21 cellular contexts compared by ENCODE assay signal in genomic region chr3:52487050-52487787, GRCh38. TPM values are rescaled to one million over a fixed set of nuclear protein-coding genes. Genes with fewer than 3 reads are reported as not detected.
A peak's percentile ranks its signal among the peaks of the same experiment; 100 is the strongest.
DNase-seq lines count a peak whose midpoint lies in the region; ATAC-seq and TF ChIP-seq lines count a peak whose summit lies in the region.
"Had no signal": no experiment of that assay in that cellular context is flagged by ENCODE, and none has a peak within 500 bp of the region (broad histone marks: within the 10 kb centered on the region; RNA-seq: fewer than 3 reads in every experiment).

No MANE protein-coding gene starts in this region.

- intact Hi-C loops in right cardiac atrium (cut with DNase I), result no loop called here
- intact Hi-C loops in left ventricle myocardium inferior (cut with micrococcal nuclease), result no loop called here
- intact Hi-C loops in testis (cut with DNase I; ENCODE audit: low total_unique reads), result loop anchor here (5.0 kb wide), 1 partner anchor 50 kb away; the partner anchor contains the start of gene UQCC5

- no peaks in the 10 kb centered on the region for H3K9me3 Mint-ChIP-seq in endothelial cell (ENCODE audit: unreplicated experiment)
- H3K9me3 Mint-ChIP-seq: CD8-positive, alpha-beta T cell had no signal

- H3K27me3 ChIP-seq in right cardiac atrium (ENCODE audit: control insufficient read depth, insufficient read depth), result no peaks in the 10 kb centered on the region
- H3K27me3 ChIP-seq in left ventricle myocardium inferior (ENCODE audit: low read depth), result no peaks in the 10 kb centered on the region
- no peaks in the 10 kb centered on the region for H3K27me3 ChIP-seq in testis
- H3K27me3 ChIP-seq: MG63, Peyer's patch, SJCRH30 had no signal

- H3K27ac Mint-ChIP-seq in endothelial cell (ENCODE audit: unreplicated experiment), result peak overlapping the region; percentile 52
- H3K27ac Mint-ChIP-seq: CD8-positive, alpha-beta T cell had no signal

- H3K4me3 Mint-ChIP-seq in endothelial cell (ENCODE audit: unreplicated experiment), result peak overlapping the region; percentile 37
- H3K4me3 Mint-ChIP-seq: CD8-positive, alpha-beta T cell had no signal

- WGBS in right cardiac atrium, result 86% methylated on average over 31 of the region's 31 CpGs
- 86% methylated on average over 9 to 31 of the region's 31 CpGs for WGBS in testis, 2 donors

- no peak for TF ChIP-seq CTCF in left ventricle myocardium inferior (IDR thresholded peaks at IDR 0.05; ENCODE audit: borderline replicate concordance)
- TF ChIP-seq CTCF in endothelial cell (IDR thresholded peaks at IDR 0.05; ENCODE audit: unreplicated experiment), result no peak
- no peak for TF ChIP-seq CTCF in testis (IDR thresholded peaks at IDR 0.05)

- peak in 2 of 3 donors; percentile 43 to 47 for DNase-seq in right cardiac atrium
- no peak for DNase-seq in left ventricle myocardium inferior
- DNase-seq in endothelial cell (ENCODE audit: low spot score), result no peak
- no peak for DNase-seq in testis
- DNase-seq: ACHN; CD8-positive, alpha-beta T cell; DMS153; MG63; NCI-H1048; NCI-H1417 treated with DMSO at 0.1 percent for 48 hours; NCI-H187; NCI-H446; NCI-H526; Peyer's patch; SJCRH30 had no signal

- H3K27ac ChIP-seq in right cardiac atrium (ENCODE audit: low read length) (no peak overlapping the region), left ventricle myocardium inferior (replicated peaks) (no peak overlapping the region), testis (peak overlapping the region; percentile 10 to 86)
- H3K27ac ChIP-seq: 22Rv1, Peyer's patch, SJCRH30 had no signal

- TF ChIP-seq POLR2A in testis (IDR thresholded peaks at IDR 0.05), result no peak

- ATAC-seq in right cardiac atrium (no peak), esophagus mucosa (no peak), HG03442 (IDR thresholded peaks at IDR 0.05; ENCODE audit: unreplicated experiment) (no peak)
- ATAC-seq: CD8-positive, alpha-beta T cell had no signal

- H3K36me3 ChIP-seq in left ventricle myocardium inferior (peaks cover 76% of the 10 kb centered on the region), testis (ENCODE audit: low read depth, missing control alignments) (no peaks in the 10 kb centered on the region)
- H3K36me3 ChIP-seq: MG63 had no signal

- H3K4me1 ChIP-seq in right cardiac atrium (ENCODE audit: control insufficient read depth, insufficient read depth, low read length) (peaks cover 16% of the 10 kb centered on the region), left ventricle myocardium inferior (peaks cover 73% of the 10 kb centered on the region), testis (peaks cover 78% of the 10 kb centered on the region)
- H3K4me1 ChIP-seq: SJCRH30 had no signal

- H3K27me3 Mint-ChIP-seq in endothelial cell (ENCODE audit: unreplicated experiment), result peaks cover 16% of the 10 kb centered on the region

- H3K36me3 Mint-ChIP-seq in endothelial cell (ENCODE audit: low read depth, unreplicated experiment), result peaks cover 48% of the 10 kb centered on the region

- H3K4me3 ChIP-seq in right cardiac atrium (ENCODE audit: low read length), result no peak overlapping the region
- H3K4me3 ChIP-seq in left ventricle myocardium inferior, result no peak overlapping the region
- H3K4me3 ChIP-seq in testis, result no peak overlapping the region
- H3K4me3 ChIP-seq: MG63, Peyer's patch, SJCRH30 had no signal

- peaks cover 43% of the 10 kb centered on the region for H3K4me1 Mint-ChIP-seq in endothelial cell (ENCODE audit: unreplicated experiment)

- no peaks in the 10 kb centered on the region for H3K9me3 ChIP-seq in right cardiac atrium (ENCODE audit: control insufficient read depth, low read length)
- H3K9me3 ChIP-seq in left ventricle myocardium inferior (replicated peaks), result no peaks in the 10 kb centered on the region
- H3K9me3 ChIP-seq in testis, result no peaks in the 10 kb centered on the region
- H3K9me3 ChIP-seq: MG63, Peyer's patch, SJCRH30 had no signal

RNA-seq across cellular contexts. Expression of gene STAB1, which starts 7.9 kb away (rescaled TPM):
- total RNA-seq in right cardiac atrium (100 to 1,000 TPM in 2 of 4 donors, 10 to 100 TPM in 2; 91.9 to 159 (median 101) TPM), left ventricle myocardium inferior (67.2 TPM), endothelial cell (ENCODE audit: unreplicated experiment) (866 TPM), testis (10 to 100 TPM; 58.6 to 71.9 TPM), esophagus mucosa (21.2 TPM)
- polyA plus RNA-seq in right cardiac atrium (69.5 TPM), testis (ENCODE audit: insufficient read depth, low read depth, low replicate concordance) (41.7 TPM)
- total RNA-seq: H4, OCI-LY7, SJCRH30 had no signal

RNA-seq across cellular contexts. Expression of gene NISCH, which starts 31.8 kb away (rescaled TPM):
- total RNA-seq in right cardiac atrium (10 to 100 TPM; 48.6 to 59.2 (median 53.0) TPM), left ventricle myocardium inferior (44.3 TPM), endothelial cell (ENCODE audit: unreplicated experiment) (261 TPM), testis (100 to 1,000 TPM; 315 to 327 TPM), esophagus mucosa (38.0 TPM)
- polyA plus RNA-seq in right cardiac atrium (31.2 TPM), testis (ENCODE audit: insufficient read depth, low read depth, low replicate concordance) (166 TPM)

RNA-seq across cellular contexts. Expression of gene TNNC1, which starts 33.4 kb away (rescaled TPM):
- total RNA-seq in right cardiac atrium (1,000 to 10,000 TPM; 2,349 to 3,477 (median 2,851) TPM), left ventricle myocardium inferior (8,962 TPM), endothelial cell (ENCODE audit: unreplicated experiment) (0.67 TPM), testis (10 to 100 TPM; 11.3 to 23.2 TPM), esophagus mucosa (0.88 TPM)
- polyA plus RNA-seq in right cardiac atrium (6,305 TPM), testis (ENCODE audit: insufficient read depth, low read depth, low replicate concordance) (91.7 TPM)
- total RNA-seq: Peyer's patch had no signal

RNA-seq across cellular contexts. Expression of gene SEMA3G, which starts 42.3 kb away (rescaled TPM):
- total RNA-seq in right cardiac atrium, result 10 to 100 TPM in 1 of 4 donors, 1 to 10 TPM in 3; 4.7 to 13.1 (median 8.3) TPM
- polyA plus RNA-seq in right cardiac atrium, result 11.2 TPM
- 9.2 TPM for total RNA-seq in left ventricle myocardium inferior
- total RNA-seq in endothelial cell (ENCODE audit: unreplicated experiment), result 175 TPM
- 1 to 10 TPM; 1.7 to 2.1 TPM for total RNA-seq in testis
- 3.1 TPM for polyA plus RNA-seq in testis (ENCODE audit: insufficient read depth, low read depth, low replicate concordance)
- 2.7 TPM for total RNA-seq in esophagus mucosa
- total RNA-seq: LHCN-M2, OCI-LY7 had no signal

RNA-seq across cellular contexts. Expression of gene NT5DC2, which starts 46.4 kb away (rescaled TPM):
- total RNA-seq in right cardiac atrium (100 to 1,000 TPM; 123 to 223 (median 154) TPM), left ventricle myocardium inferior (69.3 TPM), endothelial cell (ENCODE audit: unreplicated experiment) (252 TPM), testis (100 to 1,000 TPM; 137 to 147 TPM), esophagus mucosa (55.0 TPM)
- polyA plus RNA-seq in right cardiac atrium (322 TPM), testis (ENCODE audit: insufficient read depth, low read depth, low replicate concordance) (92.4 TPM)

Comparison
In these comparisons a context has a peak if more than half of its experiments do, and no peak if none do; other contexts are left out.
1. DNase-seq: peak in right cardiac atrium (2 of 3); none in left ventricle myocardium inferior (single experiment), endothelial cell (single experiment) and testis (single experiment).
2. H3K27ac ChIP-seq: peak in testis (2 of 2); none in right cardiac atrium (single experiment) and left ventricle myocardium inferior (single experiment).
3. RNA of gene TNNC1, which starts 33.4 kb away (total RNA-seq): 8,962 TPM in left ventricle myocardium inferior (single experiment) and 2,349 to 3,477 TPM in right cardiac atrium; 11.3 to 23.2 TPM in testis, 0.88 TPM in esophagus mucosa (single experiment) and 0.67 TPM in endothelial cell (single experiment); every median in the first group is over 10 times any median in the second.